In genomic region chrX:136148391-136148790, GRCh38 we compare ENCODE assay signal across 9 cellular contexts. TPM values are rescaled to one million over a fixed set of nuclear protein-coding genes. Genes with fewer than 3 reads are reported as not detected.
DNase-seq lines count a peak whose midpoint lies in the region; ATAC-seq and TF ChIP-seq lines count a peak whose summit lies in the region.
"Had no signal": no experiment of that assay in that cellular context is flagged by ENCODE, and none has a peak within 500 bp of the region (broad histone marks: within the 10 kb centered on the region; RNA-seq: fewer than 3 reads in every experiment).

No MANE protein-coding gene starts in this region.

- H3K4me3 Mint-ChIP-seq in activated T-cell treated with anti-CD3 and anti-CD28 coated beads, Interleukin-2, amount 50 U/mL, for 24 hours = peak overlapping the region; percentile 56

- DNase-seq in activated T-cell treated with anti-CD3 and anti-CD28 coated beads, Interleukin-2, amount 50 U/mL, for 24 hours = no peak
- no peak for DNase-seq in activated T-cell treated with anti-CD3 and anti-CD28 coated beads for 4 hours
- no peak for DNase-seq in brain microvascular endothelial cell
- no peak for DNase-seq in lung (ENCODE audit: low spot score)
- no peak for DNase-seq in tibial artery
- no peak for DNase-seq in NCI-H774 (lab: John Stamatoyannopoulos, UW)
- DNase-seq in UCSD-AML1 (lab: John Stamatoyannopoulos, UW; ENCODE audit: unreplicated experiment) = no peak
- DNase-seq: dermis blood vessel endothelial cell had no signal

- in situ Hi-C loops in brain microvascular endothelial cell (cut with HindIII; ENCODE audit: low pct_ligation_motif_present, low sequenced_read_pairs) = no loop called here

- H3K4me3 ChIP-seq in brain microvascular endothelial cell (ENCODE audit: low read depth, low read length) (peak overlapping the region; percentile 1), lung (peak overlapping the region; percentile 27), tibial artery (peak overlapping the region; percentile 87 to 89)

- H3K27me3 ChIP-seq in brain microvascular endothelial cell (replicated peaks) = no peaks in the 10 kb centered on the region
- no peaks in the 10 kb centered on the region for H3K27me3 ChIP-seq in lung (ENCODE audit: control insufficient read depth, insufficient read depth)
- no peaks in the 10 kb centered on the region for H3K27me3 ChIP-seq in tibial artery

- H3K4me1 Mint-ChIP-seq in activated T-cell treated with anti-CD3 and anti-CD28 coated beads, Interleukin-2, amount 50 U/mL, for 24 hours (ENCODE audit: low read depth) = peaks cover 28% of the 10 kb centered on the region

- no peak for ATAC-seq in lung (ENCODE audit: insufficient read depth, low FRiP score)
- no peak for ATAC-seq in HG03196 (IDR thresholded peaks at IDR 0.05; ENCODE audit: unreplicated experiment)

- intact Hi-C loops in tibial artery (cut with DNase I; ENCODE audit: low total_unique reads) = loop anchor here (10.0 kb wide), 1 partner anchor 84 kb away; no protein-coding TSS in a partner anchor

- H3K9me3 Mint-ChIP-seq in activated T-cell treated with anti-CD3 and anti-CD28 coated beads, Interleukin-2, amount 50 U/mL, for 24 hours = no peaks in the 10 kb centered on the region

- H3K36me3 ChIP-seq in brain microvascular endothelial cell (replicated peaks) = no peaks in the 10 kb centered on the region
- H3K36me3 ChIP-seq in lung (ENCODE audit: control insufficient read depth in 2 of 2, insufficient read depth in 2 of 2, low read length in 2 of 2) = no peaks in the 10 kb centered on the region
- no peaks in the 10 kb centered on the region for H3K36me3 ChIP-seq in tibial artery

- H3K27ac ChIP-seq in brain microvascular endothelial cell (no peak overlapping the region), lung (ENCODE audit: low read depth in 1 of 2, low read length in 1 of 2) (peak overlapping the region; percentile 73 to 81), tibial artery (peak overlapping the region; percentile 98)

- H3K9me3 ChIP-seq in lung (ENCODE audit: control insufficient read depth in 2 of 2, insufficient read depth in 1 of 2, low read length in 1 of 2) (peaks cover 0 to 6% of the 10 kb centered on the region in 2 donors), tibial artery (no peaks in the 10 kb centered on the region)

- no peaks in the 10 kb centered on the region for H3K36me3 Mint-ChIP-seq in activated T-cell treated with anti-CD3 and anti-CD28 coated beads, Interleukin-2, amount 50 U/mL, for 24 hours (ENCODE audit: low read depth)

- 32 to 38% methylated on average over 15 to 17 of the region's 17 CpGs for WGBS in lung, 2 donors

- H3K27ac Mint-ChIP-seq in activated T-cell treated with anti-CD3 and anti-CD28 coated beads, Interleukin-2, amount 50 U/mL, for 24 hours = peak overlapping the region; percentile 37

- H3K4me1 ChIP-seq in lung (ENCODE audit: control insufficient read depth in 2 of 2, insufficient read depth in 2 of 2, low read length in 2 of 2) = no peaks in the 10 kb centered on the region
- H3K4me1 ChIP-seq in tibial artery = peaks cover 0 to 22% (median 0%) of the 10 kb centered on the region in 4 donors

- TF ChIP-seq CTCF in brain microvascular endothelial cell (IDR thresholded peaks at IDR 0.05; ENCODE audit: low read depth, low read length, missing control alignments) = no peak
- TF ChIP-seq CTCF in lung (IDR thresholded peaks at IDR 0.05; ENCODE audit: control extremely low read depth, extremely low read depth) = no peak
- no peak for TF ChIP-seq CTCF in tibial artery (IDR thresholded peaks at IDR 0.05)

- H3K27me3 Mint-ChIP-seq in activated T-cell treated with anti-CD3 and anti-CD28 coated beads, Interleukin-2, amount 50 U/mL, for 24 hours = peaks cover 42% of the 10 kb centered on the region

RNA-seq across cellular contexts. Expression of gene FHL1, which starts 1.1 kb away (rescaled TPM):
- 100 to 1,000 TPM; 210 to 313 TPM for total RNA-seq in lung
- polyA plus RNA-seq in lung = 10 to 100 TPM; 49.6 to 90.5 TPM

Comparison
In these comparisons a context has a peak if more than half of its experiments do, and no peak if none do; other contexts are left out.
1. H3K4me3 ChIP-seq: peak in every context shown above with its lines; median percentile 88 in tibial artery; 27 in lung; 1 in brain microvascular endothelial cell.